8 cellular contexts compared by ENCODE assay signal in the genomic region with DNA sequence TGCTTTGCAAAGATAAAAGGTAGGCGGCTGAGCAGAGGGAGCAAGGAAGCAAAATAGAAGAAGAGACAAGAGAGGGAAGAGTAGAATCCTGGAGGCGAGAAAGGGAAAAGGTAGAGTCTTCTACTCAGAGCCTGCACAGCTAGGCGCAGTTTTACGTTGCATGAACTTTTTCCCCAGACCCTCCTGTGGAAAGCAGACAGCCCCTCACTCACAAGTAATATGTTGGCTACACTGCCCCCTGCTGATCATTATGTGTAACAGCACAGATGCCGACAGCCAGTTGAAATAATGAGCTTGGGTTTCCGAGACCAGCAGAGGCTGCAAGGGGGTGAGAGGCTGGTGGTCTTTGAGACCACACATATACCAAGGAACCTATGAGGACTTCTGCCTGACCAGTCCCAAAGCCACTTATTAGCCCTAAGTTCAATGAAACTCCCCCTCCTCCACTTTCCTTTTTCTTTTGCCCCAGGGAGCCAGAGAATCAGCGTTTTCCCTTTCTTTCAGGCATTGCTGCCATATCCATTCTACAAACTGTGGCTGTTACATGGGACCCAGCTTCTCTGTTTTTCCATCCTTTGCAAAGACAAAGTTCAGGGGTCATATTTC. TPM values are rescaled to one million over a fixed set of nuclear protein-coding genes. Genes with fewer than 3 reads are reported as not detected.
DNase-seq lines count a peak whose midpoint lies in the region; ATAC-seq and TF ChIP-seq lines count a peak whose summit lies in the region.

No MANE protein-coding gene starts in this region.

- no peak for ATAC-seq in body of pancreas
- ATAC-seq in GM21786 (IDR thresholded peaks at IDR 0.05; ENCODE audit: unreplicated experiment): no peak
- no peak for ATAC-seq in HG03432 (IDR thresholded peaks at IDR 0.05; ENCODE audit: unreplicated experiment)
- no peak for ATAC-seq in GM18861 (IDR thresholded peaks at IDR 0.05; ENCODE audit: unreplicated experiment)

- H3K27me3 ChIP-seq in body of pancreas: no peaks in the 10 kb centered on the region

- intact Hi-C loops in body of pancreas (cut with DNase I): no loop called here

- H3K4me3 ChIP-seq in body of pancreas: no peak overlapping the region

- no peak for DNase-seq in AG09319 (ENCODE audit: extremely low read depth, low read depth)
- DNase-seq in ELR (ENCODE audit: low read depth): peak; percentile 41
- peak; percentile 6 for DNase-seq in NCI-H345 treated with DMSO at 0.1 percent for 48 hours (lab: John Stamatoyannopoulos, UW; ENCODE audit: unreplicated experiment)
- peak; percentile 10 to 31 (median 20) for DNase-seq in body of pancreas
- DNase-seq in medulla oblongata (ENCODE audit: extremely low spot score): peak; percentile 71

- H3K9me3 ChIP-seq in body of pancreas: no peaks in the 10 kb centered on the region

- H3K4me1 ChIP-seq in body of pancreas: no peaks in the 10 kb centered on the region

- peak; percentile 72 for TF ChIP-seq CTCF in AG09319 (IDR thresholded peaks at IDR 0.05; ENCODE audit: low read depth, low read length)
- TF ChIP-seq CTCF in body of pancreas (IDR thresholded peaks at IDR 0.05): peak; percentile 60 to 79 (median 74)

- WGBS in body of pancreas, 2 donors: 21% methylated on average over 7 of the region's 7 CpGs

- H3K27ac ChIP-seq in body of pancreas: no peak overlapping the region

- H3K36me3 ChIP-seq in body of pancreas (replicated peaks in 1 of 2; ENCODE audit: insufficient read depth in 1 of 2, low read depth in 2 of 2): no peaks in the 10 kb centered on the region

- TF ChIP-seq POLR2A in body of pancreas (IDR thresholded peaks at IDR 0.05): no peak

RNA-seq across cellular contexts. Expression of gene CMTR2, which starts 22.5 kb away (rescaled TPM):
- 10 to 100 TPM in 1 of 2 donors, 1 to 10 TPM in 1; 7.3 to 20.2 TPM for total RNA-seq in body of pancreas

RNA-seq across cellular contexts. Expression of gene CALB2, which starts 46.9 kb away (rescaled TPM):
- total RNA-seq in body of pancreas: 1 to 10 TPM in 1 of 2 donors, under 1 TPM in 1; 0.99 to 3.1 TPM
